Comparison of ENCODE assay signal across 19 cellular contexts in genomic region chr3:23646201-23646955, GRCh38.
A peak's percentile ranks its signal among the peaks of the same experiment; 100 is the strongest.
DNase-seq lines count a peak whose midpoint lies in the region; ATAC-seq and TF ChIP-seq lines count a peak whose summit lies in the region.
"Had no signal": no experiment of that assay in that cellular context is flagged by ENCODE, and none has a peak within 500 bp of the region (broad histone marks: within the 10 kb centered on the region; RNA-seq: fewer than 3 reads in every experiment).

No MANE protein-coding gene starts in this region.

- H3F3A ChIP-seq in GM23338 (replicated peaks; ENCODE audit: low read depth) (0 out of 2 replicates have a peak, but pooled peaks cover 4% of the 10 kb centered on the region), PC-3 (ENCODE audit: low read length, unreplicated experiment) (no peaks in the 10 kb centered on the region)

- peaks cover 5% of the 10 kb centered on the region for H3K9me3 Mint-ChIP-seq in GM23338
- no peaks in the 10 kb centered on the region for H3K9me3 Mint-ChIP-seq in endodermal cell
- H3K9me3 Mint-ChIP-seq in activated T-cell treated with anti-CD3 and anti-CD28 coated beads, Interleukin-2, amount 50 U/mL, for 24 hours, result no peaks in the 10 kb centered on the region
- no peaks in the 10 kb centered on the region for H3K9me3 Mint-ChIP-seq in immature natural killer cell
- no peaks in the 10 kb centered on the region for H3K9me3 Mint-ChIP-seq in activated T-helper 17 cell treated with anti-CD3 and anti-CD28 coated beads, Interleukin-2, amount 50 U/mL, for 72 hours
- H3K9me3 Mint-ChIP-seq: H9 had no signal

- peak overlapping the region; percentile 39; the same call in 1 of the 2 replicates for H3K27ac Mint-ChIP-seq in GM23338
- peak overlapping the region; percentile 48 for H3K27ac Mint-ChIP-seq in endodermal cell
- no peak overlapping the region for H3K27ac Mint-ChIP-seq in activated T-cell treated with anti-CD3 and anti-CD28 coated beads, Interleukin-2, amount 50 U/mL, for 24 hours
- H3K27ac Mint-ChIP-seq in immature natural killer cell, result no peak overlapping the region
- no peak overlapping the region for H3K27ac Mint-ChIP-seq in activated T-helper 17 cell treated with anti-CD3 and anti-CD28 coated beads, Interleukin-2, amount 50 U/mL, for 72 hours
- H3K27ac Mint-ChIP-seq: CD4-positive, alpha-beta T cell had no signal

- peaks cover 55% of the 10 kb centered on the region for H3K4me1 Mint-ChIP-seq in GM23338
- H3K4me1 Mint-ChIP-seq in endodermal cell, result peaks cover 2% of the 10 kb centered on the region
- no peaks in the 10 kb centered on the region for H3K4me1 Mint-ChIP-seq in activated T-cell treated with anti-CD3 and anti-CD28 coated beads, Interleukin-2, amount 50 U/mL, for 24 hours (ENCODE audit: low read depth)
- peaks cover 9 to 13% of the 10 kb centered on the region in 2 donors for H3K4me1 Mint-ChIP-seq in immature natural killer cell
- peaks cover 5% of the 10 kb centered on the region for H3K4me1 Mint-ChIP-seq in activated T-helper 17 cell treated with anti-CD3 and anti-CD28 coated beads, Interleukin-2, amount 50 U/mL, for 72 hours

- no peak overlapping the region for H3K4me3 ChIP-seq in GM23338
- H3K4me3 ChIP-seq in PC-3 (ENCODE audit: low read length), result no peak overlapping the region
- no peak overlapping the region for H3K4me3 ChIP-seq in endodermal cell (ENCODE audit: low read length)
- no peak overlapping the region for H3K4me3 ChIP-seq in mucosa of descending colon
- H3K4me3 ChIP-seq: A549, SJCRH30 had no signal

- no peak overlapping the region for H3K27ac ChIP-seq in GM23338 (ENCODE audit: low read depth)
- peak overlapping the region; percentile 31 for H3K27ac ChIP-seq in PC-3 (ENCODE audit: low read length)
- H3K27ac ChIP-seq in endodermal cell (ENCODE audit: low read depth, low read length), result no peak overlapping the region
- H3K27ac ChIP-seq: SJCRH30 had no signal

- no peaks in the 10 kb centered on the region for H4K20me1 ChIP-seq in GM23338 (replicated peaks; ENCODE audit: insufficient read depth)
- no peaks in the 10 kb centered on the region for H4K20me1 ChIP-seq in PC-3 (ENCODE audit: low read length)

- H3K27me3 ChIP-seq in GM23338 (ENCODE audit: insufficient read depth) (no peaks in the 10 kb centered on the region), PC-3 (ENCODE audit: low read length) (no peaks in the 10 kb centered on the region), endodermal cell (ENCODE audit: control insufficient read depth, insufficient read depth, low read length, poor library complexity, severe bottlenecking) (no peaks in the 10 kb centered on the region)
- H3K27me3 ChIP-seq: SJCRH30 had no signal

- no TSS peak for BruUV-seq in PC-3 (replicated peaks; lab: Mats Ljungman, UMichigan)

- H3K36me3 Mint-ChIP-seq in GM23338 (ENCODE audit: low read depth), result peaks cover 10% of the 10 kb centered on the region; the same call in 2 of the 3 replicates
- H3K36me3 Mint-ChIP-seq in endodermal cell (ENCODE audit: low read depth), result no peaks in the 10 kb centered on the region
- no peaks in the 10 kb centered on the region for H3K36me3 Mint-ChIP-seq in activated T-cell treated with anti-CD3 and anti-CD28 coated beads, Interleukin-2, amount 50 U/mL, for 24 hours (ENCODE audit: low read depth)
- H3K36me3 Mint-ChIP-seq in immature natural killer cell, result peaks cover 0 to 3% (median 0%) of the 10 kb centered on the region in 3 donors
- H3K36me3 Mint-ChIP-seq in activated T-helper 17 cell treated with anti-CD3 and anti-CD28 coated beads, Interleukin-2, amount 50 U/mL, for 72 hours (ENCODE audit: low read depth), result no peaks in the 10 kb centered on the region

- peaks cover 6% of the 10 kb centered on the region for H3K27me3 Mint-ChIP-seq in GM23338 (ENCODE audit: insufficient read depth, low read depth, poor library complexity)
- no peaks in the 10 kb centered on the region for H3K27me3 Mint-ChIP-seq in endodermal cell (ENCODE audit: insufficient read depth)
- peaks cover 10% of the 10 kb centered on the region for H3K27me3 Mint-ChIP-seq in activated T-cell treated with anti-CD3 and anti-CD28 coated beads, Interleukin-2, amount 50 U/mL, for 24 hours
- H3K27me3 Mint-ChIP-seq in immature natural killer cell (ENCODE audit: low read depth in 3 of 3), result peaks cover 0 to 1% (median 0%) of the 10 kb centered on the region in 3 donors
- H3K27me3 Mint-ChIP-seq in activated T-helper 17 cell treated with anti-CD3 and anti-CD28 coated beads, Interleukin-2, amount 50 U/mL, for 72 hours, result peaks cover 26% of the 10 kb centered on the region

- 63 to 67% methylated on average over 5 to 7 of the region's 8 CpGs for WGBS in endodermal cell (ENCODE audit: insufficient coverage in 1 of 2, insufficient read length in 1 of 2), 2 experiments

- H3K36me3 ChIP-seq in GM23338 (ENCODE audit: insufficient read depth), result no peaks in the 10 kb centered on the region
- no peaks in the 10 kb centered on the region for H3K36me3 ChIP-seq in PC-3 (ENCODE audit: low read depth, low read length)
- no peaks in the 10 kb centered on the region for H3K36me3 ChIP-seq in endodermal cell (ENCODE audit: control insufficient read depth, insufficient read depth, low read length)
- no peaks in the 10 kb centered on the region for H3K36me3 ChIP-seq in mucosa of descending colon (ENCODE audit: low read depth)
- H3K36me3 ChIP-seq: SJCRH30 had no signal

- H2AFZ ChIP-seq in GM23338, result peak overlapping the region; percentile 83
- H2AFZ ChIP-seq in PC-3 (ENCODE audit: low read length), result peak overlapping the region; percentile 24

- intact Hi-C loops in PC-3 (cut with micrococcal nuclease), result no loop called here
- intact Hi-C loops in mucosa of descending colon (cut with DNase I, micrococcal nuclease), result no loop called here

- POLR2A ChIA-PET in PC-3 (lab: Charles Lee; ENCODE audit: unreplicated experiment), result no interaction called here

- ATAC-seq in GM23338 (peak; percentile 27), PC-3 (peak; percentile 14; the same call in 1 of the 2 replicates), mucosa of descending colon (peak; percentile 76)
- ATAC-seq in activated T-helper 17 cell treated with anti-CD3 and anti-CD28 coated beads, Interleukin-2, amount 50 U/mL, for 72 hours (replicated peaks), result no peak
- ATAC-seq: A549 had no signal

- DNase-seq in GM23338 (ENCODE audit: low spot score) (no peak), PC-3 (peak; percentile 61), endodermal cell (no peak), mucosa of descending colon (peak in 1 of 3 donors; percentile 42), immature natural killer cell (no peak), pons (ENCODE audit: low spot score) (no peak)
- no peak for DNase-seq in activated T-cell treated with anti-CD3 and anti-CD28 coated beads, Interleukin-2, amount 50 U/mL, for 24 hours
- DNase-seq: Caco-2; CD4-positive, alpha-beta T cell; GDM1; H9; Kasumi-1; NCI-H1105 treated with DMSO at 0.1 percent for 48 hours; NCI-H1694 treated with DMSO at 0.1 percent for 48 hours; NCI-H748 treated with DMSO at 0.1 percent for 48 hours; OCI-M1; SJCRH30 had no signal

- H3K79me2 ChIP-seq in GM23338 (replicated peaks; ENCODE audit: insufficient read depth), result no peaks in the 10 kb centered on the region
- no peaks in the 10 kb centered on the region for H3K79me2 ChIP-seq in PC-3 (ENCODE audit: low read length)

- H3K4me3 Mint-ChIP-seq in GM23338 (no peak overlapping the region), endodermal cell (no peak overlapping the region), immature natural killer cell (no peak overlapping the region)
- no peak overlapping the region for H3K4me3 Mint-ChIP-seq in activated T-cell treated with anti-CD3 and anti-CD28 coated beads, Interleukin-2, amount 50 U/mL, for 24 hours
- no peak overlapping the region for H3K4me3 Mint-ChIP-seq in activated T-helper 17 cell treated with anti-CD3 and anti-CD28 coated beads, Interleukin-2, amount 50 U/mL, for 72 hours
- H3K4me3 Mint-ChIP-seq: CD4-positive, alpha-beta T cell had no signal

- H3K9ac ChIP-seq in PC-3 (ENCODE audit: low read length) (0 out of 2 replicates have a peak overlapping the region, but pooled peaks have one; percentile 10), endodermal cell (ENCODE audit: extremely low read depth, low read length, poor library complexity, severe bottlenecking) (no peak overlapping the region)

- CTCF ChIA-PET in PC-3 (lab: Charles Lee), result interaction anchor here (1.0 kb wide), 1 partner anchor 23 kb away, joined by 3 read pairs; no protein-coding TSS in a partner anchor

- peaks cover 26% of the 10 kb centered on the region for H3K9me2 ChIP-seq in GM23338 (ENCODE audit: insufficient read depth)
- no peaks in the 10 kb centered on the region for H3K9me2 ChIP-seq in PC-3 (replicated peaks; ENCODE audit: low read length)

- TF ChIP-seq CTCF in GM23338 (conservative IDR thresholded peaks at IDR 0.05; ENCODE audit: low read depth in 2 of 2), result no peak
- TF ChIP-seq CTCF in PC-3 (conservative IDR thresholded peaks at IDR 0.05; ENCODE audit: low read depth, low read length), result no peak
- TF ChIP-seq CTCF in endodermal cell (conservative IDR thresholded peaks at IDR 0.05), result no peak
- no peak for TF ChIP-seq CTCF in mucosa of descending colon (IDR thresholded peaks at IDR 0.05)

- H3K4me1 ChIP-seq in GM23338 (ENCODE audit: insufficient read depth) (peaks cover 54% of the 10 kb centered on the region), PC-3 (ENCODE audit: insufficient read depth, low read length) (peaks cover 42% of the 10 kb centered on the region), endodermal cell (ENCODE audit: control insufficient read depth, insufficient read depth, low read length) (no peaks in the 10 kb centered on the region), mucosa of descending colon (ENCODE audit: low read depth) (peaks cover 20% of the 10 kb centered on the region)
- H3K4me1 ChIP-seq: Caco-2, SJCRH30 had no signal

- H3K4me2 ChIP-seq in GM23338, result peak overlapping the region; percentile 10
- peak overlapping the region; percentile 42 for H3K4me2 ChIP-seq in PC-3 (ENCODE audit: low read length)
- H3K4me2 ChIP-seq: A549 had no signal

- H3K9me3 ChIP-seq in PC-3 (ENCODE audit: low read length) (no peaks in the 10 kb centered on the region), endodermal cell (ENCODE audit: control insufficient read depth, low read length) (no peaks in the 10 kb centered on the region), mucosa of descending colon (no peaks in the 10 kb centered on the region)
- H3K9me3 ChIP-seq: A549, Caco-2, SJCRH30 had no signal

TF ChIP-seq in GM23338, 12 proteins besides CTCF, POLR2A, EP300 and RAD21 (continues in another document):
- no peak for TF ChIP-seq STAT1 (IDR thresholded peaks at IDR 0.05; ENCODE audit: unreplicated experiment)
- no peak for TF ChIP-seq ZNF114 (CRISPR knock-in tag; IDR thresholded peaks at IDR 0.05)
- TF ChIP-seq EZH2phosphoT487 (IDR thresholded peaks at IDR 0.05; ENCODE audit: unreplicated experiment), result no peak

Comparison
In these comparisons a context has a peak if more than half of its experiments do, and no peak if none do; other contexts are left out.
1. H3K27ac Mint-ChIP-seq: peak in GM23338 (single experiment) and endodermal cell (single experiment); none in activated T-cell treated with anti-CD3 and anti-CD28 coated beads, Interleukin-2, amount 50 U/mL, for 24 hours (single experiment), immature natural killer cell (0 of 6) and activated T-helper 17 cell treated with anti-CD3 and anti-CD28 coated beads, Interleukin-2, amount 50 U/mL, for 72 hours (single experiment).